In the genomic region with DNA sequence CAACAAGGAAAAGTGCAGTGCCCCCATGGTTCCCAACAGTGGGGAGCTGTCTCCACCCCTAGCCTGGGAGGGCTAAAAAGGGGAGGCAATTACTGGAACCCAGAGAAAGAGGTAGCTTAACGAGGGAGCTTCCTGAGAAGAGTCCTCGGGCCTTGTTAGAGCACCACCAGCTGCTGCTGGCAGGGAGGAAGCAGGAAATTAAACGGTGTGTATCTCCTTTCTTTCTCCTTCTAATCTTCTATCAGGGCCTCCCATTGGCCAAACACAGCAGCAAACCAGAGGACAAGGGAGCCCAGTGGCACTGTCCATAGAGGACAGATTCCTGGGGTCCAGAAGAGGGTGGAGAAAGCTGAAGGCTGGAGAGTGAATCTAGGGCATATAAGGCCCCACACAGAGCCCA, we compare ENCODE assay signal across 13 cellular contexts. TPM values are rescaled to one million over a fixed set of nuclear protein-coding genes. Genes with fewer than 3 reads are reported as not detected.
DNase-seq lines count a peak whose midpoint lies in the region; ATAC-seq and TF ChIP-seq lines count a peak whose summit lies in the region.
"Had no signal": no experiment of that assay in that cellular context is flagged by ENCODE, and none has a peak within 500 bp of the region (broad histone marks: within the 10 kb centered on the region; RNA-seq: fewer than 3 reads in every experiment).

No MANE protein-coding gene starts in this region.

- H3K4me1 ChIP-seq in neuronal stem cell (ENCODE audit: control insufficient read depth in 2 of 2, insufficient read depth in 1 of 2, low read depth in 1 of 2, low read length in 2 of 2), result peaks cover 0 to 3% of the 10 kb centered on the region in 2 donors
- H3K4me1 ChIP-seq: lower lobe of right lung had no signal

- no peak overlapping the region for H2BK15ac ChIP-seq in neuronal stem cell (ENCODE audit: low read length)

- H3K79me1 ChIP-seq in neuronal stem cell (ENCODE audit: low read depth, low read length), result no peaks in the 10 kb centered on the region

- CTCF ChIA-PET in activated CD4-positive, alpha-beta memory T cell treated with anti-CD3 and anti-CD28 coated beads for 36 hours (lab: Charles Lee), result no interaction called here
- CTCF ChIA-PET in activated CD4-positive, alpha-beta memory T cell treated with anti-CD3 and anti-CD28 coated beads, Interleukin-2, amount 10 ng/mL, durations not matched to agents 7 days and 5 days (lab: Charles Lee), result interaction anchor here (0.7 to 1.3 kb wide), 2 partner anchors 9 to 34 kb away, joined by 3 to 4 read pairs; no protein-coding TSS in a partner anchor

- peaks cover 39% of the 10 kb centered on the region for H3K36me3 Mint-ChIP-seq in activated CD4-positive, alpha-beta memory T cell treated with anti-CD3 and anti-CD28 coated beads for 36 hours
- peaks cover 64% of the 10 kb centered on the region for H3K36me3 Mint-ChIP-seq in activated CD4-positive, alpha-beta memory T cell treated with anti-CD3 and anti-CD28 coated beads, Interleukin-2, amount 10 ng/mL, durations not matched to agents 7 days and 5 days (ENCODE audit: low read depth)
- peaks cover 22% of the 10 kb centered on the region for H3K36me3 Mint-ChIP-seq in activated naive CD8-positive, alpha-beta T cell treated with anti-CD3 and anti-CD28 coated beads for 36 hours
- H3K36me3 Mint-ChIP-seq in progenitor cell of endocrine pancreas (ENCODE audit: insufficient read depth), result no peaks in the 10 kb centered on the region

- no peak overlapping the region for H3K23ac ChIP-seq in neuronal stem cell (ENCODE audit: low read depth, low read length, poor library complexity)

- no peaks in the 10 kb centered on the region for H3K9me3 ChIP-seq in neuronal stem cell (replicated peaks in 1 of 2; ENCODE audit: control insufficient read depth in 2 of 2, insufficient read depth in 1 of 2, low read depth in 1 of 2, low read length in 2 of 2)
- H3K9me3 ChIP-seq: lower lobe of right lung had no signal

- H3K4me2 ChIP-seq in neuronal stem cell (ENCODE audit: insufficient read depth, low read length, poor library complexity, severe bottlenecking), result no peak overlapping the region

- WGBS in neuronal stem cell (ENCODE audit: extremely low coverage in 2 of 2, insufficient read length in 2 of 2, insufficient replicate concordance in 1 of 2), 2 donors, result no CpG with 5 or more reads among the region's 3 CpGs

- H4K91ac ChIP-seq in neuronal stem cell (ENCODE audit: low read depth, low read length, poor library complexity), result no peak overlapping the region

- H3K9me3 Mint-ChIP-seq in activated CD4-positive, alpha-beta memory T cell treated with anti-CD3 and anti-CD28 coated beads for 36 hours, result no peaks in the 10 kb centered on the region
- no peaks in the 10 kb centered on the region for H3K9me3 Mint-ChIP-seq in activated CD4-positive, alpha-beta memory T cell treated with anti-CD3 and anti-CD28 coated beads, Interleukin-2, amount 10 ng/mL, durations not matched to agents 7 days and 5 days
- H3K9me3 Mint-ChIP-seq in activated naive CD8-positive, alpha-beta T cell treated with anti-CD3 and anti-CD28 coated beads for 36 hours, result no peaks in the 10 kb centered on the region
- no peaks in the 10 kb centered on the region for H3K9me3 Mint-ChIP-seq in progenitor cell of endocrine pancreas (ENCODE audit: low read depth)
- H3K9me3 Mint-ChIP-seq: activated T-cell treated with anti-CD3 and anti-CD28 coated beads, Interleukin-2, amount 50 U/mL, for 72 hours had no signal

- H3K27me3 ChIP-seq in neuronal stem cell (ENCODE audit: control insufficient read depth in 3 of 3, insufficient read depth in 3 of 3, low read depth in 1 of 3, low read length in 3 of 3), result no peaks in the 10 kb centered on the region

- POLR2A ChIA-PET in activated CD4-positive, alpha-beta memory T cell treated with anti-CD3 and anti-CD28 coated beads for 36 hours (lab: Charles Lee), result no interaction called here
- POLR2A ChIA-PET in activated CD4-positive, alpha-beta memory T cell treated with anti-CD3 and anti-CD28 coated beads, Interleukin-2, amount 10 ng/mL, durations not matched to agents 7 days and 5 days (lab: Charles Lee), result interaction anchor here (1.2 kb wide), 1 partner anchor 8 kb away, joined by 3 read pairs; no protein-coding TSS in a partner anchor

- H3K27ac ChIP-seq in neuronal stem cell (replicated peaks; ENCODE audit: low read length), result no peak overlapping the region
- H3K27ac ChIP-seq: lower lobe of right lung had no signal

- no peaks in the 10 kb centered on the region for H3K27me3 Mint-ChIP-seq in activated CD4-positive, alpha-beta memory T cell treated with anti-CD3 and anti-CD28 coated beads for 36 hours
- H3K27me3 Mint-ChIP-seq in activated CD4-positive, alpha-beta memory T cell treated with anti-CD3 and anti-CD28 coated beads, Interleukin-2, amount 10 ng/mL, durations not matched to agents 7 days and 5 days, result no peaks in the 10 kb centered on the region
- H3K27me3 Mint-ChIP-seq in activated naive CD8-positive, alpha-beta T cell treated with anti-CD3 and anti-CD28 coated beads for 36 hours, result no peaks in the 10 kb centered on the region
- no peaks in the 10 kb centered on the region for H3K27me3 Mint-ChIP-seq in progenitor cell of endocrine pancreas

- no peak overlapping the region for H3K9ac ChIP-seq in neuronal stem cell (ENCODE audit: low read depth, low read length, poor library complexity)

- H3K18ac ChIP-seq in neuronal stem cell (ENCODE audit: low read length), result no peak overlapping the region

- no peak for DNase-seq in activated CD4-positive, alpha-beta memory T cell treated with anti-CD3 and anti-CD28 coated beads for 36 hours
- no peak for DNase-seq in activated CD4-positive, alpha-beta memory T cell treated with anti-CD3 and anti-CD28 coated beads, Interleukin-2, amount 10 ng/mL, durations not matched to agents 7 days and 5 days
- DNase-seq in NCI-H146 (lab: John Stamatoyannopoulos, UW), result peak; percentile 60
- DNase-seq in activated naive CD8-positive, alpha-beta T cell treated with anti-CD3 and anti-CD28 coated beads for 36 hours, result no peak
- DNase-seq in neuronal stem cell (ENCODE audit: low spot score), result no peak
- DNase-seq in progenitor cell of endocrine pancreas (ENCODE audit: low spot score, unreplicated experiment), result no peak
- no peak for DNase-seq in Right ventricle myocardium inferior (ENCODE audit: missing footprints)
- DNase-seq in activated gamma-delta T cell treated with Interleukin-2 at 50 U/mL for 16 hours, result no peak
- DNase-seq: activated T-cell treated with anti-CD3 and anti-CD28 coated beads, Interleukin-2, amount 50 U/mL, for 72 hours; cortex of kidney; Karpas-422; lower lobe of right lung; NCI-H1417 treated with DMSO at 0.1 percent for 48 hours had no signal

- ATAC-seq in Right ventricle myocardium inferior, result no peak
- ATAC-seq: activated T-cell treated with anti-CD3 and anti-CD28 coated beads, Interleukin-2, amount 50 U/mL, for 72 hours; lower lobe of right lung had no signal

- peaks cover 21% of the 10 kb centered on the region for H3K4me1 Mint-ChIP-seq in activated CD4-positive, alpha-beta memory T cell treated with anti-CD3 and anti-CD28 coated beads for 36 hours (ENCODE audit: low read depth)
- H3K4me1 Mint-ChIP-seq in activated CD4-positive, alpha-beta memory T cell treated with anti-CD3 and anti-CD28 coated beads, Interleukin-2, amount 10 ng/mL, durations not matched to agents 7 days and 5 days, result peaks cover 19% of the 10 kb centered on the region
- H3K4me1 Mint-ChIP-seq in activated naive CD8-positive, alpha-beta T cell treated with anti-CD3 and anti-CD28 coated beads for 36 hours, result peaks cover 17% of the 10 kb centered on the region
- H3K4me1 Mint-ChIP-seq in progenitor cell of endocrine pancreas (ENCODE audit: low read depth), result no peaks in the 10 kb centered on the region

- intact Hi-C loops in activated CD4-positive, alpha-beta memory T cell treated with anti-CD3 and anti-CD28 coated beads for 36 hours (cut with micrococcal nuclease), result no loop called here
- intact Hi-C loops in Right ventricle myocardium inferior (cut with DNase I), result no loop called here

- H2AFZ ChIP-seq in neuronal stem cell (ENCODE audit: low read length), result peak overlapping the region; percentile 22

- no peak overlapping the region for H2BK5ac ChIP-seq in neuronal stem cell (ENCODE audit: low read length)

- peak overlapping the region; percentile 46 for H3K27ac Mint-ChIP-seq in activated CD4-positive, alpha-beta memory T cell treated with anti-CD3 and anti-CD28 coated beads for 36 hours
- H3K27ac Mint-ChIP-seq in activated CD4-positive, alpha-beta memory T cell treated with anti-CD3 and anti-CD28 coated beads, Interleukin-2, amount 10 ng/mL, durations not matched to agents 7 days and 5 days, result no peak overlapping the region
- H3K27ac Mint-ChIP-seq in activated naive CD8-positive, alpha-beta T cell treated with anti-CD3 and anti-CD28 coated beads for 36 hours, result peak overlapping the region; percentile 59
- no peak overlapping the region for H3K27ac Mint-ChIP-seq in progenitor cell of endocrine pancreas

- no peak for TF ChIP-seq CTCF in progenitor cell of endocrine pancreas (IDR thresholded peaks at IDR 0.05; ENCODE audit: unreplicated experiment)

- H3K4me3 Mint-ChIP-seq in activated CD4-positive, alpha-beta memory T cell treated with anti-CD3 and anti-CD28 coated beads for 36 hours, result no peak overlapping the region
- no peak overlapping the region for H3K4me3 Mint-ChIP-seq in activated CD4-positive, alpha-beta memory T cell treated with anti-CD3 and anti-CD28 coated beads, Interleukin-2, amount 10 ng/mL, durations not matched to agents 7 days and 5 days
- H3K4me3 Mint-ChIP-seq in activated naive CD8-positive, alpha-beta T cell treated with anti-CD3 and anti-CD28 coated beads for 36 hours, result no peak overlapping the region
- H3K4me3 Mint-ChIP-seq in progenitor cell of endocrine pancreas (ENCODE audit: low read depth), result no peak overlapping the region
- H3K4me3 Mint-ChIP-seq: activated T-cell treated with anti-CD3 and anti-CD28 coated beads, Interleukin-2, amount 50 U/mL, for 72 hours had no signal

- no peak overlapping the region for H2AK5ac ChIP-seq in neuronal stem cell (ENCODE audit: low read depth, low read length)

- no peak overlapping the region for H3K14ac ChIP-seq in neuronal stem cell (ENCODE audit: low read length)

- no peak overlapping the region for H4K8ac ChIP-seq in neuronal stem cell (ENCODE audit: low read depth, low read length)

- H3K36me3 ChIP-seq in neuronal stem cell (replicated peaks in 1 of 2; ENCODE audit: control insufficient read depth in 2 of 2, insufficient read depth in 2 of 2, low read length in 2 of 2), result no peaks in the 10 kb centered on the region

- H2BK12ac ChIP-seq in neuronal stem cell (ENCODE audit: low read length), result no peak overlapping the region

- no peak overlapping the region for H3K4me3 ChIP-seq in neuronal stem cell (ENCODE audit: low read length in 2 of 2)
- H3K4me3 ChIP-seq: lower lobe of right lung had no signal

- no peak overlapping the region for H2BK120ac ChIP-seq in neuronal stem cell (ENCODE audit: low read depth, low read length)

- no peak overlapping the region for H3K4ac ChIP-seq in neuronal stem cell (ENCODE audit: low read length)

RNA-seq across cellular contexts. Expression of gene BTN2A2, which starts 7.6 kb away (rescaled TPM):
- total RNA-seq in activated CD4-positive, alpha-beta memory T cell treated with anti-CD3 and anti-CD28 coated beads for 36 hours, result 10 to 100 TPM; 22.3 to 25.8 TPM
- total RNA-seq in activated CD4-positive, alpha-beta memory T cell treated with anti-CD3 and anti-CD28 coated beads, Interleukin-2, amount 10 ng/mL, durations not matched to agents 7 days and 5 days, result 10 to 100 TPM; 23.4 to 25.7 TPM
- total RNA-seq in activated naive CD8-positive, alpha-beta T cell treated with anti-CD3 and anti-CD28 coated beads for 36 hours, result 10 to 100 TPM; 12.8 to 14.9 TPM
- 24.0 TPM for polyA plus RNA-seq in neuronal stem cell (2013, experiment 1 of 2)
- polyA plus RNA-seq in neuronal stem cell (2013, experiment 2 of 2), result 24.9 TPM
- total RNA-seq in progenitor cell of endocrine pancreas, result 26.8 and 33.4 TPM in 2 replicates
- total RNA-seq in Right ventricle myocardium inferior, result 6.0 TPM

RNA-seq across cellular contexts. Expression of gene BTN3A2, which starts 10.3 kb away (rescaled TPM):
- total RNA-seq in activated CD4-positive, alpha-beta memory T cell treated with anti-CD3 and anti-CD28 coated beads for 36 hours, result 10 to 100 TPM; 59.5 to 64.8 TPM
- total RNA-seq in activated CD4-positive, alpha-beta memory T cell treated with anti-CD3 and anti-CD28 coated beads, Interleukin-2, amount 10 ng/mL, durations not matched to agents 7 days and 5 days, result 100 to 1,000 TPM; 120 to 130 TPM
- total RNA-seq in activated naive CD8-positive, alpha-beta T cell treated with anti-CD3 and anti-CD28 coated beads for 36 hours, result 10 to 100 TPM; 25.6 to 27.0 TPM
- polyA plus RNA-seq in neuronal stem cell (2013, experiment 1 of 2), result 6.5 TPM
- 6.4 TPM for polyA plus RNA-seq in neuronal stem cell (2013, experiment 2 of 2)
- total RNA-seq in progenitor cell of endocrine pancreas (5.1 and 5.3 TPM in 2 replicates), Right ventricle myocardium inferior (17.0 TPM)

RNA-seq across cellular contexts. Expression of gene BTN3A1, which starts 26.8 kb away (rescaled TPM):
- total RNA-seq in activated CD4-positive, alpha-beta memory T cell treated with anti-CD3 and anti-CD28 coated beads for 36 hours, result 10 to 100 TPM; 36.5 to 39.0 TPM
- 100 to 1,000 TPM; 100 to 103 TPM for total RNA-seq in activated CD4-positive, alpha-beta memory T cell treated with anti-CD3 and anti-CD28 coated beads, Interleukin-2, amount 10 ng/mL, durations not matched to agents 7 days and 5 days
- total RNA-seq in activated naive CD8-positive, alpha-beta T cell treated with anti-CD3 and anti-CD28 coated beads for 36 hours, result 10 to 100 TPM; 19.0 to 20.7 TPM
- polyA plus RNA-seq in neuronal stem cell (2013, experiment 1 of 2), result 6.4 TPM
- polyA plus RNA-seq in neuronal stem cell (2013, experiment 2 of 2), result 6.2 TPM
- total RNA-seq in progenitor cell of endocrine pancreas (9.6 and 10.5 TPM in 2 replicates), Right ventricle myocardium inferior (11.2 TPM)

Comparison
In these comparisons a context has a peak if more than half of its experiments do, and no peak if none do; other contexts are left out.
1. H3K27ac Mint-ChIP-seq: peak in activated CD4-positive, alpha-beta memory T cell treated with anti-CD3 and anti-CD28 coated beads for 36 hours (single experiment) and activated naive CD8-positive, alpha-beta T cell treated with anti-CD3 and anti-CD28 coated beads for 36 hours (single experiment); none in activated CD4-positive, alpha-beta memory T cell treated with anti-CD3 and anti-CD28 coated beads, Interleukin-2, amount 10 ng/mL, durations not matched to agents 7 days and 5 days (single experiment) and progenitor cell of endocrine pancreas (single experiment).